ENCODE assay signal across 30 cellular contexts in genomic region chr11:9493492-9493891, GRCh38. TPM values are rescaled to one million over a fixed set of nuclear protein-coding genes. Genes with fewer than 3 reads are reported as not detected.
A peak's percentile ranks its signal among the peaks of the same experiment; 100 is the strongest.
DNase-seq lines count a peak whose midpoint lies in the region; ATAC-seq and TF ChIP-seq lines count a peak whose summit lies in the region.
"Had no signal": no experiment of that assay in that cellular context is flagged by ENCODE, and none has a peak within 500 bp of the region (broad histone marks: within the 10 kb centered on the region; RNA-seq: fewer than 3 reads in every experiment).

No MANE protein-coding gene starts in this region.

- no peak overlapping the region for H3K27ac ChIP-seq in tibial artery
- no peak overlapping the region for H3K27ac ChIP-seq in osteoblast (ENCODE audit: low read depth, low read length)
- H3K27ac ChIP-seq: BLaER1 treated with 17β-estradiol and CSF1 and Interleukin-3, amounts not matched to agents 10 nM and 100 nM; epithelial cell of prostate; left lung; pancreas; SJCRH30 had no signal

- peak overlapping the region; percentile 31 for H3K27ac Mint-ChIP-seq in activated naive CD8-positive, alpha-beta T cell treated with anti-CD3 and anti-CD28 coated beads, Interleukin-2, amount 10 ng/mL, durations not matched to agents 7 days and 5 days
- H3K27ac Mint-ChIP-seq in activated naive CD8-positive, alpha-beta T cell treated with anti-CD3 and anti-CD28 coated beads for 36 hours = no peak overlapping the region
- H3K27ac Mint-ChIP-seq in T-helper 17 cell = peak overlapping the region; percentile 62
- H3K27ac Mint-ChIP-seq: memory B cell had no signal

- no peak overlapping the region for H2AFZ ChIP-seq in osteoblast (ENCODE audit: low read length)

- H3K4me1 ChIP-seq in tibial artery (peaks cover 0 to 19% (median 7%) of the 10 kb centered on the region in 4 donors), osteoblast (ENCODE audit: insufficient read depth, low read length) (peaks cover 15% of the 10 kb centered on the region)
- H3K4me1 ChIP-seq: BLaER1 treated with 17β-estradiol and CSF1 and Interleukin-3, amounts not matched to agents 10 nM and 100 nM; left lung; SJCRH30; thyroid gland had no signal

- H3K36me3 ChIP-seq in tibial artery = peaks cover 44 to 81% (median 75%) of the 10 kb centered on the region in 3 donors
- H3K36me3 ChIP-seq in osteoblast (ENCODE audit: insufficient read depth, low read length) = peaks cover 44% of the 10 kb centered on the region

- no peaks in the 10 kb centered on the region for H3K27me3 ChIP-seq in tibial artery
- H3K27me3 ChIP-seq in osteoblast (ENCODE audit: insufficient read depth, low read length) = no peaks in the 10 kb centered on the region
- H3K27me3 ChIP-seq: BLaER1 treated with 17β-estradiol and CSF1 and Interleukin-3, amounts not matched to agents 10 nM and 100 nM; left lung; pancreas; SJCRH30; thyroid gland had no signal

- H4K20me1 ChIP-seq in osteoblast (ENCODE audit: insufficient read depth, low read length) = no peaks in the 10 kb centered on the region
- H4K20me1 ChIP-seq: BLaER1 treated with 17β-estradiol and CSF1 and Interleukin-3, amounts not matched to agents 10 nM and 100 nM had no signal

- H3K27me3 Mint-ChIP-seq in activated naive CD8-positive, alpha-beta T cell treated with anti-CD3 and anti-CD28 coated beads, Interleukin-2, amount 10 ng/mL, durations not matched to agents 7 days and 5 days = no peaks in the 10 kb centered on the region
- H3K27me3 Mint-ChIP-seq in activated naive CD8-positive, alpha-beta T cell treated with anti-CD3 and anti-CD28 coated beads for 36 hours = no peaks in the 10 kb centered on the region
- H3K27me3 Mint-ChIP-seq in T-helper 17 cell = no peaks in the 10 kb centered on the region
- H3K27me3 Mint-ChIP-seq: memory B cell; stimulated activated naive CD8-positive, alpha-beta T cell treated with anti-CD3 and anti-CD28 coated beads, Interleukin-15, amount 100 ng/mL, for 72 hours had no signal

- H3K79me2 ChIP-seq in osteoblast (ENCODE audit: insufficient read depth, low read length) = no peaks in the 10 kb centered on the region

- no peak overlapping the region for H3K4me3 Mint-ChIP-seq in activated naive CD8-positive, alpha-beta T cell treated with anti-CD3 and anti-CD28 coated beads, Interleukin-2, amount 10 ng/mL, durations not matched to agents 7 days and 5 days
- H3K4me3 Mint-ChIP-seq in activated naive CD8-positive, alpha-beta T cell treated with anti-CD3 and anti-CD28 coated beads for 36 hours = no peak overlapping the region
- no peak overlapping the region for H3K4me3 Mint-ChIP-seq in T-helper 17 cell
- H3K4me3 Mint-ChIP-seq: H9; memory B cell; neural crest cell; stimulated activated naive CD8-positive, alpha-beta T cell treated with anti-CD3 and anti-CD28 coated beads, Interleukin-15, amount 100 ng/mL, for 72 hours had no signal

- no peak for DNase-seq in activated naive CD8-positive, alpha-beta T cell treated with anti-CD3 and anti-CD28 coated beads, Interleukin-2, amount 10 ng/mL, durations not matched to agents 7 days and 5 days
- no peak for DNase-seq in activated naive CD8-positive, alpha-beta T cell treated with anti-CD3 and anti-CD28 coated beads for 36 hours
- peak; percentile 65 to 68 for DNase-seq in Kasumi-1 (lab: John Stamatoyannopoulos, UW)
- DNase-seq in T-helper 17 cell = no peak
- no peak for DNase-seq in superior temporal gyrus (ENCODE audit: extremely low spot score)
- DNase-seq in tibial artery = no peak
- no peak for DNase-seq in osteoblast (ENCODE audit: insufficient read length, low spot score, missing footprints)
- DNase-seq: activated naive CD4-positive, alpha-beta T cell; central memory CD4-positive, alpha-beta T cell; cortex of kidney; effector memory CD4-positive, alpha-beta T cell; H9; head of caudate nucleus; islet precursor cell; Karpas-422; left lung; NCI-H1092 treated with DMSO at 0.1 percent for 48 hours; NCI-H187 treated with DMSO at 0.1 percent for 48 hours; NCI-H2171; NCI-H524 treated with DMSO at 0.1 percent for 48 hours; pancreas; retina; SJCRH30; stimulated activated CD4-positive, alpha-beta T cell treated with anti-CD3 and anti-CD28 coated beads, Interleukin-2, amount 100 ng/mL, for 24 hours; stimulated activated naive CD8-positive, alpha-beta T cell treated with anti-CD3 and anti-CD28 coated beads, Interleukin-15, amount 100 ng/mL, for 72 hours; thyroid gland had no signal

- intact Hi-C loops in tibial artery (cut with DNase I; ENCODE audit: low total_unique reads) = loop anchor here (5.0 kb wide), 1 partner anchor 1444 kb away; no protein-coding TSS in a partner anchor

- no peak for TF ChIP-seq CTCF in tibial artery (IDR thresholded peaks at IDR 0.05)
- TF ChIP-seq CTCF in osteoblast (IDR thresholded peaks at IDR 0.05; ENCODE audit: extremely low read depth, low read depth, low read length) = no peak

- H3K4me2 ChIP-seq in osteoblast (ENCODE audit: insufficient read depth, low read length) = no peak overlapping the region
- H3K4me2 ChIP-seq: BLaER1 treated with 17β-estradiol and CSF1 and Interleukin-3, amounts not matched to agents 10 nM and 100 nM had no signal

- no peak for ATAC-seq in activated naive CD8-positive, alpha-beta T cell treated with anti-CD3 and anti-CD28 coated beads, Interleukin-2, amount 10 ng/mL, durations not matched to agents 7 days and 5 days (ENCODE audit: low read depth)
- no peak for ATAC-seq in T-helper 17 cell
- ATAC-seq: left lung; pancreas; stimulated activated naive CD8-positive, alpha-beta T cell treated with anti-CD3 and anti-CD28 coated beads, Interleukin-15, amount 100 ng/mL, for 72 hours had no signal

- POLR2A ChIA-PET in activated naive CD8-positive, alpha-beta T cell treated with anti-CD3 and anti-CD28 coated beads, Interleukin-2, amount 10 ng/mL, durations not matched to agents 7 days and 5 days (lab: Charles Lee) = no interaction called here

- H3K9me3 ChIP-seq in T-helper 17 cell (ENCODE audit: control insufficient read depth, low read length, poor library complexity, severe bottlenecking) (no peaks in the 10 kb centered on the region), tibial artery (no peaks in the 10 kb centered on the region), osteoblast (ENCODE audit: low read depth, low read length) (no peaks in the 10 kb centered on the region)
- H3K9me3 ChIP-seq: BLaER1 treated with 17β-estradiol and CSF1 and Interleukin-3, amounts not matched to agents 10 nM and 100 nM; left lung; pancreas; SJCRH30; thyroid gland had no signal

- no peak overlapping the region for H3K4me3 ChIP-seq in tibial artery
- H3K4me3 ChIP-seq in osteoblast (ENCODE audit: insufficient read depth, low read length) = no peak overlapping the region
- H3K4me3 ChIP-seq: BLaER1 treated with 17β-estradiol and CSF1 and Interleukin-3, amounts not matched to agents 10 nM and 100 nM; left lung; pancreas; SJCRH30; thyroid gland had no signal

- H3K9me3 Mint-ChIP-seq in activated naive CD8-positive, alpha-beta T cell treated with anti-CD3 and anti-CD28 coated beads, Interleukin-2, amount 10 ng/mL, durations not matched to agents 7 days and 5 days = no peaks in the 10 kb centered on the region
- no peaks in the 10 kb centered on the region for H3K9me3 Mint-ChIP-seq in activated naive CD8-positive, alpha-beta T cell treated with anti-CD3 and anti-CD28 coated beads for 36 hours
- H3K9me3 Mint-ChIP-seq: H9; memory B cell; neural crest cell; stimulated activated naive CD8-positive, alpha-beta T cell treated with anti-CD3 and anti-CD28 coated beads, Interleukin-15, amount 100 ng/mL, for 72 hours had no signal

- peaks cover 4% of the 10 kb centered on the region for H3K4me1 Mint-ChIP-seq in activated naive CD8-positive, alpha-beta T cell treated with anti-CD3 and anti-CD28 coated beads, Interleukin-2, amount 10 ng/mL, durations not matched to agents 7 days and 5 days
- no peaks in the 10 kb centered on the region for H3K4me1 Mint-ChIP-seq in activated naive CD8-positive, alpha-beta T cell treated with anti-CD3 and anti-CD28 coated beads for 36 hours
- H3K4me1 Mint-ChIP-seq in T-helper 17 cell = peaks cover 4% of the 10 kb centered on the region
- H3K4me1 Mint-ChIP-seq: H9; neural crest cell; stimulated activated naive CD8-positive, alpha-beta T cell treated with anti-CD3 and anti-CD28 coated beads, Interleukin-15, amount 100 ng/mL, for 72 hours had no signal

- peaks cover 9% of the 10 kb centered on the region for H3K36me3 Mint-ChIP-seq in activated naive CD8-positive, alpha-beta T cell treated with anti-CD3 and anti-CD28 coated beads, Interleukin-2, amount 10 ng/mL, durations not matched to agents 7 days and 5 days
- H3K36me3 Mint-ChIP-seq in activated naive CD8-positive, alpha-beta T cell treated with anti-CD3 and anti-CD28 coated beads for 36 hours = no peaks in the 10 kb centered on the region
- peaks cover 2% of the 10 kb centered on the region for H3K36me3 Mint-ChIP-seq in T-helper 17 cell (ENCODE audit: low read depth)

RNA-seq across cellular contexts. Expression of gene ZNF143, which starts 32.7 kb away (rescaled TPM):
- 10 to 100 TPM; 37.7 to 48.8 TPM for total RNA-seq in activated naive CD8-positive, alpha-beta T cell treated with anti-CD3 and anti-CD28 coated beads, Interleukin-2, amount 10 ng/mL, durations not matched to agents 7 days and 5 days
- total RNA-seq in activated naive CD8-positive, alpha-beta T cell treated with anti-CD3 and anti-CD28 coated beads for 36 hours = 10 to 100 TPM; 26.5 to 26.8 TPM
- total RNA-seq in T-helper 17 cell (10 to 100 TPM; 27.0 to 35.5 TPM), osteoblast (23.3 and 26.4 TPM in 2 replicates)

Comparison
In these comparisons a context has a peak if more than half of its experiments do, and no peak if none do; other contexts are left out.
1. DNase-seq: peak in Kasumi-1 (2 of 2); none in activated naive CD8-positive, alpha-beta T cell treated with anti-CD3 and anti-CD28 coated beads, Interleukin-2, amount 10 ng/mL, durations not matched to agents 7 days and 5 days (single experiment), activated naive CD8-positive, alpha-beta T cell treated with anti-CD3 and anti-CD28 coated beads for 36 hours (single experiment), T-helper 17 cell (0 of 3), superior temporal gyrus (single experiment), tibial artery (0 of 2) and osteoblast (single experiment).